15 cellular contexts compared by ENCODE assay signal in genomic region chr3:194308635-194309213, GRCh38. TPM values are rescaled to one million over a fixed set of nuclear protein-coding genes. Genes with fewer than 3 reads are reported as not detected.
DNase-seq lines count a peak whose midpoint lies in the region; ATAC-seq, FAIRE-seq and TF ChIP-seq lines count a peak whose summit lies in the region.
"Had no signal": no experiment of that assay in that cellular context is flagged by ENCODE, and none has a peak within 500 bp of the region (broad histone marks: within the 10 kb centered on the region; RNA-seq: fewer than 3 reads in every experiment).

No MANE protein-coding gene starts in this region.

- ATAC-seq in activated CD8-positive, alpha-beta T cell treated with anti-CD3 and anti-CD28 coated beads, Interleukin-2, amount 10 ng/mL, durations not matched to agents 7 days and 5 days, result no peak
- ATAC-seq: stimulated activated naive CD8-positive, alpha-beta T cell treated with anti-CD3 and anti-CD28 coated beads, Interleukin-15, amount 100 ng/mL, for 72 hours had no signal

- peaks cover 87% of the 10 kb centered on the region for H3K4me1 Mint-ChIP-seq in activated naive CD4-positive, alpha-beta T cell treated with anti-CD3 and anti-CD28 coated beads, Interleukin-2, amount 10 ng/mL, durations not matched to agents 7 days and 5 days
- peaks cover 71% of the 10 kb centered on the region for H3K4me1 Mint-ChIP-seq in activated CD8-positive, alpha-beta T cell treated with anti-CD3 and anti-CD28 coated beads, Interleukin-2, amount 10 ng/mL, durations not matched to agents 7 days and 5 days (ENCODE audit: low read depth)

- H3K9me3 ChIP-seq in endothelial cell of umbilical vein (replicated peaks; ENCODE audit: control insufficient read depth, insufficient read depth, low read length) (no peaks in the 10 kb centered on the region), prostate gland (no peaks in the 10 kb centered on the region)
- H3K9me3 ChIP-seq: pancreas had no signal

- dilution Hi-C loops in endothelial cell of umbilical vein (cut with MboI; ENCODE audit: extremely low pct_ligation_motif_present, low sequenced_read_pairs), result loop anchor here (25.0 kb wide), 1 partner anchor 546 kb away; no protein-coding TSS in a partner anchor

- DNase-seq in activated naive CD4-positive, alpha-beta T cell treated with anti-CD3 and anti-CD28 coated beads, Interleukin-2, amount 10 ng/mL, durations not matched to agents 7 days and 5 days, result no peak
- DNase-seq in activated naive CD4-positive, alpha-beta T cell treated with anti-CD3 and anti-CD28 coated beads, Interleukin-2, amount 50 U/mL, for 16 hours, result no peak
- peak; percentile 50 for DNase-seq in NCI-H446 treated with DMSO at 0.1 percent for 48 hours (lab: John Stamatoyannopoulos, UW)
- DNase-seq in endothelial cell of umbilical vein (ENCODE audit: low read depth, low spot score), result peak; percentile 48
- DNase-seq in prostate gland (ENCODE audit: low spot score), result no peak
- DNase-seq in GM19238 (ENCODE audit: insufficient read length, low spot score), result no peak
- DNase-seq in activated CD8-positive, alpha-beta T cell treated with anti-CD3 and anti-CD28 coated beads, Interleukin-2, amount 10 ng/mL, durations not matched to agents 7 days and 5 days, result no peak
- no peak for DNase-seq in lower leg skin (ENCODE audit: low spot score in 2 of 2)
- DNase-seq: AML-193; NCI-H2029 treated with DMSO at 0.1 percent for 48 hours; SHP77; stimulated activated naive CD8-positive, alpha-beta T cell treated with anti-CD3 and anti-CD28 coated beads, Interleukin-15, amount 100 ng/mL, for 72 hours; T1000 had no signal

- H2AFZ ChIP-seq in endothelial cell of umbilical vein (ENCODE audit: low read depth, low read length), result no peak overlapping the region

- no peak overlapping the region for H3K4me3 Mint-ChIP-seq in activated naive CD4-positive, alpha-beta T cell treated with anti-CD3 and anti-CD28 coated beads, Interleukin-2, amount 10 ng/mL, durations not matched to agents 7 days and 5 days
- H3K4me3 Mint-ChIP-seq in activated CD8-positive, alpha-beta T cell treated with anti-CD3 and anti-CD28 coated beads, Interleukin-2, amount 10 ng/mL, durations not matched to agents 7 days and 5 days, result no peak overlapping the region
- H3K4me3 Mint-ChIP-seq: stimulated activated naive CD8-positive, alpha-beta T cell treated with anti-CD3 and anti-CD28 coated beads, Interleukin-15, amount 100 ng/mL, for 72 hours had no signal

- CTCF ChIA-PET in activated naive CD4-positive, alpha-beta T cell treated with anti-CD3 and anti-CD28 coated beads, Interleukin-2, amount 10 ng/mL, durations not matched to agents 7 days and 5 days (lab: Charles Lee), result no interaction called here
- CTCF ChIA-PET in endothelial cell of umbilical vein (lab: Charles Lee), result interaction anchor here (0.7 to 4.4 kb wide), 7 partner anchors 31 to 527 kb away, joined by 3 to 25 read pairs (median 3); no protein-coding TSS in a partner anchor
- CTCF ChIA-PET in activated CD8-positive, alpha-beta T cell treated with anti-CD3 and anti-CD28 coated beads, Interleukin-2, amount 10 ng/mL, durations not matched to agents 7 days and 5 days (lab: Charles Lee), result interaction anchor here (0.7 kb wide), 1 partner anchor 528 kb away, joined by 4 read pairs; no protein-coding TSS in a partner anchor

- H3K36me3 ChIP-seq in endothelial cell of umbilical vein (ENCODE audit: control insufficient read depth in 2 of 2, extremely low read depth in 1 of 2, insufficient read depth in 2 of 2, low read length in 2 of 2), result no peaks in the 10 kb centered on the region
- H3K36me3 ChIP-seq in prostate gland, result no peaks in the 10 kb centered on the region
- H3K36me3 ChIP-seq: cardiac muscle cell, pancreas had no signal

- peaks cover 7% of the 10 kb centered on the region for H3K9me3 Mint-ChIP-seq in activated naive CD4-positive, alpha-beta T cell treated with anti-CD3 and anti-CD28 coated beads, Interleukin-2, amount 10 ng/mL, durations not matched to agents 7 days and 5 days
- H3K9me3 Mint-ChIP-seq in activated CD8-positive, alpha-beta T cell treated with anti-CD3 and anti-CD28 coated beads, Interleukin-2, amount 10 ng/mL, durations not matched to agents 7 days and 5 days (ENCODE audit: insufficient read depth), result peaks cover 4% of the 10 kb centered on the region
- H3K9me3 Mint-ChIP-seq: stimulated activated naive CD8-positive, alpha-beta T cell treated with anti-CD3 and anti-CD28 coated beads, Interleukin-15, amount 100 ng/mL, for 72 hours had no signal

- WGBS in prostate gland, result 48% methylated on average over 4 of the region's 4 CpGs
- WGBS in lower leg skin, 2 donors, result 57 to 70% methylated on average over 4 of the region's 4 CpGs

- no peak overlapping the region for H3K4me2 ChIP-seq in endothelial cell of umbilical vein (ENCODE audit: insufficient read depth, low read length)

- TF ChIP-seq CTCF in endothelial cell of umbilical vein (IDR thresholded peaks at IDR 0.05; ENCODE audit: extremely low read depth in 1 of 2, insufficient read depth in 1 of 2, low read depth in 1 of 2, low read length in 2 of 2) (no peak), prostate gland (IDR thresholded peaks at IDR 0.05) (no peak), lower leg skin (IDR thresholded peaks at IDR 0.05) (no peak)

- H3K27ac ChIP-seq in endothelial cell of umbilical vein (ENCODE audit: insufficient read depth, low read depth, low read length), result no peak overlapping the region
- no peak overlapping the region for H3K27ac ChIP-seq in prostate gland
- H3K27ac ChIP-seq: cardiac muscle cell had no signal

- H3K27me3 ChIP-seq in endothelial cell of umbilical vein (ENCODE audit: control insufficient read depth in 2 of 2, insufficient read depth in 2 of 2, low read length in 2 of 2), result peaks cover 0 to 2% of the 10 kb centered on the region in 2 experiments
- no peaks in the 10 kb centered on the region for H3K27me3 ChIP-seq in prostate gland (replicated peaks; ENCODE audit: insufficient read depth)
- H3K27me3 ChIP-seq: cardiac muscle cell, pancreas had no signal

- intact Hi-C loops in endothelial cell of umbilical vein (cut with micrococcal nuclease) (no loop called here), prostate gland (cut with DNase I) (no loop called here), lower leg skin (cut with DNase I; ENCODE audit: low total_unique reads) (no loop called here)

- BruUV-seq in endothelial cell of umbilical vein (replicated peaks; lab: Mats Ljungman, UMichigan), result no TSS peak

- peaks cover 21% of the 10 kb centered on the region for H3K36me3 Mint-ChIP-seq in activated naive CD4-positive, alpha-beta T cell treated with anti-CD3 and anti-CD28 coated beads, Interleukin-2, amount 10 ng/mL, durations not matched to agents 7 days and 5 days
- H3K36me3 Mint-ChIP-seq in activated CD8-positive, alpha-beta T cell treated with anti-CD3 and anti-CD28 coated beads, Interleukin-2, amount 10 ng/mL, durations not matched to agents 7 days and 5 days (ENCODE audit: low read depth), result peaks cover 4% of the 10 kb centered on the region

- no peaks in the 10 kb centered on the region for H3K79me2 ChIP-seq in endothelial cell of umbilical vein (ENCODE audit: control insufficient read depth, insufficient read depth, low read length)

- peaks cover 14% of the 10 kb centered on the region for H3K4me1 ChIP-seq in endothelial cell of umbilical vein (ENCODE audit: control insufficient read depth, extremely low read depth, insufficient read depth, low read length)
- no peaks in the 10 kb centered on the region for H3K4me1 ChIP-seq in prostate gland (replicated peaks)
- H3K4me1 ChIP-seq: pancreas had no signal

- peaks cover 14% of the 10 kb centered on the region for H3K27me3 Mint-ChIP-seq in activated naive CD4-positive, alpha-beta T cell treated with anti-CD3 and anti-CD28 coated beads, Interleukin-2, amount 10 ng/mL, durations not matched to agents 7 days and 5 days
- peaks cover 37% of the 10 kb centered on the region for H3K27me3 Mint-ChIP-seq in activated CD8-positive, alpha-beta T cell treated with anti-CD3 and anti-CD28 coated beads, Interleukin-2, amount 10 ng/mL, durations not matched to agents 7 days and 5 days (ENCODE audit: low read depth)

- H4K20me1 ChIP-seq in endothelial cell of umbilical vein (replicated peaks; ENCODE audit: control insufficient read depth, extremely low read depth, insufficient read depth, low read length), result no peaks in the 10 kb centered on the region

- peak overlapping the region; percentile 40 for H3K27ac Mint-ChIP-seq in activated naive CD4-positive, alpha-beta T cell treated with anti-CD3 and anti-CD28 coated beads, Interleukin-2, amount 10 ng/mL, durations not matched to agents 7 days and 5 days
- H3K27ac Mint-ChIP-seq in activated CD8-positive, alpha-beta T cell treated with anti-CD3 and anti-CD28 coated beads, Interleukin-2, amount 10 ng/mL, durations not matched to agents 7 days and 5 days, result no peak overlapping the region
- H3K27ac Mint-ChIP-seq: stimulated activated naive CD8-positive, alpha-beta T cell treated with anti-CD3 and anti-CD28 coated beads, Interleukin-15, amount 100 ng/mL, for 72 hours had no signal

- POLR2A ChIA-PET in endothelial cell of umbilical vein (lab: Charles Lee), result interaction anchor here (0.8 kb wide), 1 partner anchor 173 kb away, joined by 10 read pairs; the partner anchor contains the start of gene HES1
- POLR2A ChIA-PET in activated CD8-positive, alpha-beta T cell treated with anti-CD3 and anti-CD28 coated beads, Interleukin-2, amount 10 ng/mL, durations not matched to agents 7 days and 5 days (lab: Charles Lee), result no interaction called here

- H3K9me1 ChIP-seq in endothelial cell of umbilical vein (replicated peaks; ENCODE audit: control insufficient read depth, extremely low read depth, insufficient read depth, low read length), result no peaks in the 10 kb centered on the region

- no peak overlapping the region for H3K9ac ChIP-seq in endothelial cell of umbilical vein (replicated peaks; ENCODE audit: extremely low read depth, insufficient read depth, low read length)

- H3K4me3 ChIP-seq in endothelial cell of umbilical vein (replicated peaks in 1 of 3; ENCODE audit: insufficient read depth in 1 of 3, low read depth in 1 of 3, low read length in 3 of 3) (no peak overlapping the region), prostate gland (no peak overlapping the region), lower leg skin (ENCODE audit: low read depth, poor library complexity, severe bottlenecking) (no peak overlapping the region)
- H3K4me3 ChIP-seq: cardiac muscle cell, pancreas had no signal

- FAIRE-seq in endothelial cell of umbilical vein (lab: Jason Lieb, UNC), result no peak
- FAIRE-seq: pancreas had no signal

- no peak for TF ChIP-seq POLR2A in endothelial cell of umbilical vein (IDR thresholded peaks at IDR 0.05; ENCODE audit: low read depth, low read length)
- no peak for TF ChIP-seq POLR2A in prostate gland (IDR thresholded peaks at IDR 0.05)
- TF ChIP-seq POLR2A in lower leg skin (IDR thresholded peaks at IDR 0.05), result no peak

RNA-seq across cellular contexts. Expression of gene CPN2, which starts 42.4 kb away (rescaled TPM):
- total RNA-seq in endothelial cell of umbilical vein, result not detected in 2 replicates
- polyA plus RNA-seq in endothelial cell of umbilical vein, result not detected in 2 replicates
- not detected in 2 replicates for polyA plus RNA-seq in endothelial cell of umbilical vein (2011; cell fraction: cytosol; rRNA removed)
- polyA plus RNA-seq in endothelial cell of umbilical vein (2011; cell fraction: nucleus; rRNA removed), result not detected in 2 replicates
- polyA plus RNA-seq in endothelial cell of umbilical vein (2012), result not detected in 2 replicates
- not detected in 2 replicates for polyA minus RNA-seq in endothelial cell of umbilical vein
- not detected for polyA minus RNA-seq in endothelial cell of umbilical vein (2011; cell fraction: cytosol; rRNA and poly(A)+ RNA removed)
- polyA minus RNA-seq in endothelial cell of umbilical vein (2011; cell fraction: nucleus; rRNA and poly(A)+ RNA removed), result not detected in 2 replicates
- total RNA-seq in prostate gland, result 1 to 10 TPM in 1 of 2 donors, not detected in 1; 1.3 TPM
- not detected for total RNA-seq in activated CD8-positive, alpha-beta T cell treated with anti-CD3 and anti-CD28 coated beads, Interleukin-2, amount 10 ng/mL, durations not matched to agents 7 days and 5 days
- total RNA-seq in lower leg skin, result under 1 TPM in 1 of 4 donors, not detected in 3; 0.10 TPM
- polyA plus RNA-seq: pancreas had no signal

Comparison
In these comparisons a context has a peak if more than half of its experiments do, and no peak if none do; other contexts are left out.
1. DNase-seq: peak in NCI-H446 treated with DMSO at 0.1 percent for 48 hours (single experiment) and endothelial cell of umbilical vein (single experiment); none in activated naive CD4-positive, alpha-beta T cell treated with anti-CD3 and anti-CD28 coated beads, Interleukin-2, amount 10 ng/mL, durations not matched to agents 7 days and 5 days (single experiment), activated naive CD4-positive, alpha-beta T cell treated with anti-CD3 and anti-CD28 coated beads, Interleukin-2, amount 50 U/mL, for 16 hours (single experiment), prostate gland (single experiment), GM19238 (single experiment), activated CD8-positive, alpha-beta T cell treated with anti-CD3 and anti-CD28 coated beads, Interleukin-2, amount 10 ng/mL, durations not matched to agents 7 days and 5 days (single experiment) and lower leg skin (0 of 2).